ENCODE assay signal across 25 cellular contexts in genomic region chr11:64892838-64893193, GRCh38. TPM values are rescaled to one million over a fixed set of nuclear protein-coding genes. Genes with fewer than 3 reads are reported as not detected.
A peak's percentile ranks its signal among the peaks of the same experiment; 100 is the strongest.
DNase-seq lines count a peak whose midpoint lies in the region; ATAC-seq, FAIRE-seq and TF ChIP-seq lines count a peak whose summit lies in the region.
"Had no signal": no experiment of that assay in that cellular context is flagged by ENCODE, and none has a peak within 500 bp of the region (broad histone marks: within the 10 kb centered on the region; RNA-seq: fewer than 3 reads in every experiment).

No MANE protein-coding gene starts in this region.

- H4K20me1 ChIP-seq in H1 (replicated peaks in 1 of 2; ENCODE audit: control insufficient read depth in 1 of 2, insufficient read depth in 2 of 2, low read length in 2 of 2) = peaks cover 0 to 2% of the 10 kb centered on the region in 2 experiments

- H3K56ac ChIP-seq in H1 (replicated peaks; ENCODE audit: insufficient read length, low read depth, low read length) = no peak overlapping the region

- H3K9me3 ChIP-seq in heart right ventricle (no peaks in the 10 kb centered on the region), H1 (ENCODE audit: insufficient read depth in 2 of 2, low read depth in 1 of 2, low read length in 1 of 2) (no peaks in the 10 kb centered on the region), neuronal stem cell (replicated peaks in 1 of 2; ENCODE audit: control insufficient read depth in 2 of 2, insufficient read depth in 1 of 2, low read depth in 1 of 2, low read length in 2 of 2) (no peaks in the 10 kb centered on the region)
- H3K9me3 ChIP-seq: upper lobe of left lung had no signal

- H3K79me2 ChIP-seq in H1 (ENCODE audit: control insufficient read depth in 1 of 2, insufficient read depth in 2 of 2, low read length in 2 of 2) = no peaks in the 10 kb centered on the region

- H2BK15ac ChIP-seq in H1 (ENCODE audit: low read length) = no peak overlapping the region
- no peak overlapping the region for H2BK15ac ChIP-seq in neuronal stem cell (ENCODE audit: low read length)

- no peaks in the 10 kb centered on the region for H3K23me2 ChIP-seq in H1 (ENCODE audit: low read depth, low read length)

- H3K9me3 Mint-ChIP-seq in type B pancreatic cell = no peaks in the 10 kb centered on the region
- H3K9me3 Mint-ChIP-seq: activated CD8-positive, alpha-beta T cell treated with anti-CD3 and anti-CD28 coated beads for 36 hours had no signal

- H2BK5ac ChIP-seq in H1 (ENCODE audit: low read depth, low read length) (no peak overlapping the region; the same call in 1 of the 2 replicates), neuronal stem cell (ENCODE audit: low read length) (no peak overlapping the region)

- DNase-seq in heart right ventricle = no peak
- DNase-seq in left ventricle myocardium superior = no peak
- DNase-seq in H1 (ENCODE audit: low read depth in 1 of 2, low spot score in 2 of 2) = no peak
- DNase-seq in neuronal stem cell (ENCODE audit: low spot score) = no peak
- no peak for DNase-seq in type B pancreatic cell (ENCODE audit: extremely low spot score, unreplicated experiment)
- DNase-seq in SKM-1 (lab: John Stamatoyannopoulos, UW; ENCODE audit: unreplicated experiment) = no peak
- DNase-seq in midbrain (lab: John Stamatoyannopoulos, UW) = no peak
- DNase-seq in NCI-H1694 (lab: John Stamatoyannopoulos, UW) = no peak
- DNase-seq: activated CD8-positive, alpha-beta T cell treated with anti-CD3 and anti-CD28 coated beads for 36 hours; activated effector memory CD4-positive, alpha-beta T cell treated with anti-CD3 and anti-CD28 coated beads, Interleukin-2, amount 50 U/mL, for 16 hours; activated T-cell treated with anti-CD3 and anti-CD28 coated beads for 4 hours; MM.1S; NCI-H1436; NCI-H510A treated with DMSO at 0.1 percent for 48 hours; NK-92 treated with Interleukin-12 subunit alpha and Interleukin-12 subunit beta, amount 100 ng/mL, for 24 hours; RPMI8226; T1000 had no signal

- no peaks in the 10 kb centered on the region for H3K36me3 Mint-ChIP-seq in type B pancreatic cell

- POLR2A ChIA-PET in H1 (lab: Charles Lee; ENCODE audit: partially characterized antibody) = interaction anchor here (0.7 to 24.6 kb wide), 5 partner anchors 12 to 114 kb away, joined by 3 to 408 read pairs (median 4); partner anchors contain the start of gene SF1

- no peak overlapping the region for H2BK20ac ChIP-seq in H1 (ENCODE audit: low read length)

- H3K4me1 Mint-ChIP-seq in type B pancreatic cell (ENCODE audit: unreplicated experiment) = peaks cover 12% of the 10 kb centered on the region

- H2AK5ac ChIP-seq in H1 (ENCODE audit: low read depth, low read length) (no peak overlapping the region), neuronal stem cell (ENCODE audit: low read depth, low read length) (peak overlapping the region; percentile 50)

- TF ChIP-seq CTCF in heart right ventricle (IDR thresholded peaks at IDR 0.05) (no peak), H1 (IDR thresholded peaks at IDR 0.05; ENCODE audit: control extremely low read depth in 1 of 3, insufficient read depth in 1 of 3, low read depth in 1 of 3, low read length in 3 of 3) (no peak), type B pancreatic cell (conservative IDR thresholded peaks at IDR 0.05) (no peak)

- H3K4ac ChIP-seq in H1 (replicated peaks; ENCODE audit: insufficient read length, low read depth, low read length) (no peak overlapping the region), neuronal stem cell (ENCODE audit: low read length) (no peak overlapping the region)

- H3K4me1 ChIP-seq in heart right ventricle = peaks cover 12 to 53% (median 36%) of the 10 kb centered on the region in 9 donors
- H3K4me1 ChIP-seq in H1 (replicated peaks in 1 of 4; ENCODE audit: control insufficient read depth in 3 of 4, insufficient read depth in 4 of 4, low read length in 3 of 4) = peaks cover 0 to 12% (median 6%) of the 10 kb centered on the region in 4 experiments; a peak in 6 of 7 replicates
- H3K4me1 ChIP-seq in neuronal stem cell (ENCODE audit: control insufficient read depth in 2 of 2, insufficient read depth in 1 of 2, low read depth in 1 of 2, low read length in 2 of 2) = peaks cover 7 to 8% of the 10 kb centered on the region in 2 donors

- H2AFZ ChIP-seq in H1 (ENCODE audit: low read length) (no peak overlapping the region), neuronal stem cell (ENCODE audit: low read length) (no peak overlapping the region)

- FAIRE-seq in H1 (lab: Jason Lieb, UNC) = no peak
- FAIRE-seq: A204.1 had no signal

- H3K4me3 ChIP-seq in heart right ventricle (no peak overlapping the region), H1 (ENCODE audit: extremely low read depth in 1 of 4, insufficient read depth in 2 of 4, low read depth in 3 of 4, low read length in 4 of 4) (no peak overlapping the region), neuronal stem cell (ENCODE audit: low read length in 2 of 2) (no peak overlapping the region)
- H3K4me3 ChIP-seq: coronary artery had no signal

- no peak for ATAC-seq in heart right ventricle
- no peak for ATAC-seq in left ventricle myocardium superior
- ATAC-seq: activated CD4-positive, CD25-positive, alpha-beta regulatory T cell treated with anti-CD3 and anti-CD28 coated beads, Interleukin-2, amount 50 U/mL, for 24 hours; activated CD8-positive, alpha-beta T cell treated with anti-CD3 and anti-CD28 coated beads for 36 hours; SK-N-SH treated with all-trans-retinoic acid at 6 μM for 48 hours had no signal

- peak overlapping the region; percentile 75; the same call in 1 of the 2 replicates for H4K8ac ChIP-seq in H1 (ENCODE audit: extremely low read depth, insufficient read depth, low read length)
- no peak overlapping the region for H4K8ac ChIP-seq in neuronal stem cell (ENCODE audit: low read depth, low read length)

- no peak for TF ChIP-seq POLR2A in H1 (IDR thresholded peaks at IDR 0.05; ENCODE audit: control extremely low read depth in 1 of 2, low read depth in 2 of 2, low read length in 2 of 2)

- H3K27ac Mint-ChIP-seq in type B pancreatic cell = no peak overlapping the region
- H3K27ac Mint-ChIP-seq: activated CD8-positive, alpha-beta T cell treated with anti-CD3 and anti-CD28 coated beads for 36 hours had no signal

- TF ChIP-seq RAD21 in H1 (IDR thresholded peaks at IDR 0.05 in 1 of 2, conservative IDR thresholded peaks at IDR 0.05 in 1 of 2; ENCODE audit: low read depth in 2 of 2, low read length in 2 of 2) = no peak

- no peaks in the 10 kb centered on the region for H3K27me3 ChIP-seq in heart right ventricle
- no peaks in the 10 kb centered on the region for H3K27me3 ChIP-seq in H1 (replicated peaks in 1 of 4; ENCODE audit: control insufficient read depth in 3 of 4, extremely low read depth in 1 of 4, insufficient read depth in 3 of 4, low read length in 3 of 4)
- H3K27me3 ChIP-seq in neuronal stem cell (ENCODE audit: control insufficient read depth in 3 of 3, insufficient read depth in 3 of 3, low read depth in 1 of 3, low read length in 3 of 3) = no peaks in the 10 kb centered on the region
- H3K27me3 ChIP-seq: upper lobe of left lung had no signal

- no peak overlapping the region for H3K9ac ChIP-seq in H1 (replicated peaks in 1 of 4; ENCODE audit: extremely low read depth in 1 of 4, low read depth in 3 of 4, low read length in 3 of 4)
- no peak overlapping the region for H3K9ac ChIP-seq in neuronal stem cell (ENCODE audit: low read depth, low read length, poor library complexity)

- H3K23ac ChIP-seq in H1 (ENCODE audit: insufficient read length) = no peak overlapping the region
- no peak overlapping the region for H3K23ac ChIP-seq in neuronal stem cell (ENCODE audit: low read depth, low read length, poor library complexity)

- H2BK120ac ChIP-seq in H1 (replicated peaks; ENCODE audit: low read depth, low read length) = no peak overlapping the region
- no peak overlapping the region for H2BK120ac ChIP-seq in neuronal stem cell (ENCODE audit: low read depth, low read length)

- no peak overlapping the region for H3K18ac ChIP-seq in H1 (ENCODE audit: extremely low read depth, low read length)
- peak overlapping the region; percentile 24 for H3K18ac ChIP-seq in neuronal stem cell (ENCODE audit: low read length)

- CTCF ChIA-PET in H1 (lab: Charles Lee; ENCODE audit: partially characterized antibody) = interaction anchor here (0.6 to 32.2 kb wide), 10 partner anchors 12 to 1076 kb away, joined by 3 to 1058 read pairs (median 3); partner anchors contain the start of genes BATF2, CDC42BPG and EHD1

- H3K79me1 ChIP-seq in H1 (ENCODE audit: low read depth, low read length) (no peaks in the 10 kb centered on the region), neuronal stem cell (ENCODE audit: low read depth, low read length) (peaks cover 1% of the 10 kb centered on the region)

- H3K4me2 ChIP-seq in H1 (ENCODE audit: insufficient read depth in 1 of 2, low read depth in 2 of 2, low read length in 2 of 2) = no peak overlapping the region
- H3K4me2 ChIP-seq in neuronal stem cell (ENCODE audit: insufficient read depth, low read length, poor library complexity, severe bottlenecking) = no peak overlapping the region

- no peak for TF ChIP-seq EP300 in H1 (IDR thresholded peaks at IDR 0.05; ENCODE audit: borderline replicate concordance in 1 of 2, low read depth in 2 of 2, low read length in 2 of 2)

- H3K36me3 ChIP-seq in heart right ventricle = peaks cover 0 to 35% (median 5%) of the 10 kb centered on the region in 9 donors
- H3K36me3 ChIP-seq in H1 (ENCODE audit: control insufficient read depth in 2 of 4, insufficient read depth in 4 of 4, low read length in 3 of 4) = peaks cover 0 to 6% (median 0%) of the 10 kb centered on the region in 4 experiments; a peak in 2 of 8 replicates
- peaks cover 5 to 8% of the 10 kb centered on the region in 2 donors for H3K36me3 ChIP-seq in neuronal stem cell (replicated peaks in 1 of 2; ENCODE audit: control insufficient read depth in 2 of 2, insufficient read depth in 2 of 2, low read length in 2 of 2)

- H4K5ac ChIP-seq in H1 (ENCODE audit: insufficient read length, low read depth, low read length) = no peak overlapping the region

- H2BK12ac ChIP-seq in H1 (ENCODE audit: low read depth, low read length) (no peak overlapping the region), neuronal stem cell (ENCODE audit: low read length) (no peak overlapping the region)

- H4K91ac ChIP-seq in H1 (replicated peaks; ENCODE audit: insufficient read length, low read length) = no peak overlapping the region
- H4K91ac ChIP-seq in neuronal stem cell (ENCODE audit: low read depth, low read length, poor library complexity) = no peak overlapping the region

- peak overlapping the region; percentile 49 for H3K4me3 Mint-ChIP-seq in type B pancreatic cell
- H3K4me3 Mint-ChIP-seq: activated CD8-positive, alpha-beta T cell treated with anti-CD3 and anti-CD28 coated beads for 36 hours had no signal

- intact Hi-C loops in heart right ventricle (cut with DNase I) (loop anchor here in 5 of 10 donors (1.0 to 10.0 kb wide), 3 partner anchors 45 to 108 kb away; no protein-coding TSS in a partner anchor), left ventricle myocardium superior (cut with micrococcal nuclease) (no loop called here)

- no peaks in the 10 kb centered on the region for H3K27me3 Mint-ChIP-seq in type B pancreatic cell
- H3K27me3 Mint-ChIP-seq: activated CD8-positive, alpha-beta T cell treated with anti-CD3 and anti-CD28 coated beads for 36 hours had no signal

- H3K27ac ChIP-seq in heart right ventricle (peak overlapping the region in 9 of 10 donors; percentile 30 to 77 (median 64)), H1 (ENCODE audit: low read depth, low read length) (no peak overlapping the region), neuronal stem cell (replicated peaks; ENCODE audit: low read length) (no peak overlapping the region)
- H3K27ac ChIP-seq: C4-2B, coronary artery, upper lobe of left lung had no signal

- H3K14ac ChIP-seq in H1 (ENCODE audit: insufficient read length) (no peak overlapping the region), neuronal stem cell (ENCODE audit: low read length) (no peak overlapping the region)

- 85 to 87% methylated on average over 10 of the region's 10 CpGs for WGBS in heart right ventricle, 2 donors
- 81% methylated on average over 10 of the region's 10 CpGs; no CpG with 5 or more reads in 1 of the 2 experiments for WGBS in H1 (ENCODE audit: extremely low coverage in 1 of 2, insufficient coverage in 1 of 2, insufficient read length in 1 of 2, insufficient replicate concordance in 2 of 2, low coverage in 1 of 2, low lambda C conversion rate in 2 of 2, missing lambda C conversion rate in 1 of 2), 2 experiments
- no CpG with 5 or more reads among the region's 10 CpGs for WGBS in neuronal stem cell (ENCODE audit: extremely low coverage in 2 of 2, insufficient read length in 2 of 2, insufficient replicate concordance in 1 of 2), 2 donors

RNA-seq across cellular contexts. Expression of gene EHD1, which starts 14.4 kb away (rescaled TPM):
- total RNA-seq in heart right ventricle (10 to 100 TPM; 30.7 to 73.1 (median 43.9) TPM), left ventricle myocardium superior (52.5 TPM), type B pancreatic cell (ENCODE audit: low replicate concordance) (86.6 and 121 TPM in 2 replicates)
- polyA plus RNA-seq in heart right ventricle (10 to 100 TPM; 26.0 to 39.7 TPM), H1 (2011; rRNA removed) (31.5 and 54.0 TPM in 2 replicates)
- 36.9 and 42.9 TPM in 2 replicates for total RNA-seq in H1 (2021; fragmentation: NEBNext Ultra II Directional; extraction: Animal tissue kit (Norgen Biotek cat#: 25700))
- polyA plus RNA-seq in H1 (2011; cell fraction: cytosol; rRNA removed) = 33.1 TPM
- polyA plus RNA-seq in H1 (2011; cell fraction: nucleus; rRNA removed) = 38.0 TPM
- polyA plus RNA-seq in H1 (2012, experiment 1 of 2) = 22.9 to 33.8 TPM (median 30.9 TPM) in 4 replicates
- 28.9 TPM for polyA plus RNA-seq in H1 (2012, experiment 2 of 2)
- polyA plus RNA-seq in H1 (2013, experiment 1 of 2) = 19.7 TPM
- polyA plus RNA-seq in H1 (2013, experiment 2 of 2) = 17.7 TPM
- 24.7 and 48.1 TPM in 2 replicates for polyA minus RNA-seq in H1 (2011; rRNA and poly(A)+ RNA removed)
- 28.1 TPM for polyA minus RNA-seq in H1 (2011; cell fraction: cytosol; rRNA and poly(A)+ RNA removed)
- 22.0 TPM for polyA minus RNA-seq in H1 (2011; cell fraction: nucleus; rRNA and poly(A)+ RNA removed)
- polyA plus RNA-seq in neuronal stem cell (2013, experiment 1 of 2) = 24.4 TPM
- 23.3 TPM for polyA plus RNA-seq in neuronal stem cell (2013, experiment 2 of 2)

RNA-seq across cellular contexts. Expression of gene ATG2A, which starts 24.2 kb away (rescaled TPM):
- 10 to 100 TPM; 12.4 to 17.7 (median 16.0) TPM for total RNA-seq in heart right ventricle
- polyA plus RNA-seq in heart right ventricle = 10 to 100 TPM; 14.8 to 18.6 TPM
- total RNA-seq in left ventricle myocardium superior = 13.0 TPM
- total RNA-seq in H1 (2021; fragmentation: NEBNext Ultra II Directional; extraction: Animal tissue kit (Norgen Biotek cat#: 25700)) = 20.9 and 22.1 TPM in 2 replicates
- 12.1 and 19.8 TPM in 2 replicates for polyA plus RNA-seq in H1 (2011; rRNA removed)
- polyA plus RNA-seq in H1 (2011; cell fraction: cytosol; rRNA removed) = 7.3 TPM
- polyA plus RNA-seq in H1 (2011; cell fraction: nucleus; rRNA removed) = 29.8 TPM
- 13.2 to 19.6 TPM (median 18.1 TPM) in 4 replicates for polyA plus RNA-seq in H1 (2012, experiment 1 of 2)
- 14.9 TPM for polyA plus RNA-seq in H1 (2012, experiment 2 of 2)
- polyA plus RNA-seq in H1 (2013, experiment 1 of 2) = 7.1 TPM
- polyA plus RNA-seq in H1 (2013, experiment 2 of 2) = 7.1 TPM
- 8.1 and 8.8 TPM in 2 replicates for polyA minus RNA-seq in H1 (2011; rRNA and poly(A)+ RNA removed)
- 18.1 TPM for polyA minus RNA-seq in H1 (2011; cell fraction: cytosol; rRNA and poly(A)+ RNA removed)
- polyA minus RNA-seq in H1 (2011; cell fraction: nucleus; rRNA and poly(A)+ RNA removed) = 24.5 TPM
- polyA plus RNA-seq in neuronal stem cell (2013, experiment 1 of 2) = 5.3 TPM
- 5.5 TPM for polyA plus RNA-seq in neuronal stem cell (2013, experiment 2 of 2)
- total RNA-seq in type B pancreatic cell (ENCODE audit: low replicate concordance) = 26.8 and 30.8 TPM in 2 replicates

RNA-seq across cellular contexts. Expression of gene PPP2R5B, which starts 31.7 kb away (rescaled TPM):
- 10 to 100 TPM; 13.4 to 29.8 (median 20.4) TPM for total RNA-seq in heart right ventricle
- 10 to 100 TPM; 26.6 to 30.8 TPM for polyA plus RNA-seq in heart right ventricle
- total RNA-seq in left ventricle myocardium superior = 18.4 TPM
- total RNA-seq in H1 (2021; fragmentation: NEBNext Ultra II Directional; extraction: Animal tissue kit (Norgen Biotek cat#: 25700)) = 5.1 and 5.8 TPM in 2 replicates
- polyA plus RNA-seq in H1 (2011; rRNA removed) = 4.9 and 6.3 TPM in 2 replicates
- 5.2 TPM for polyA plus RNA-seq in H1 (2011; cell fraction: cytosol; rRNA removed)
- polyA plus RNA-seq in H1 (2011; cell fraction: nucleus; rRNA removed) = 13.4 TPM
- polyA plus RNA-seq in H1 (2012, experiment 1 of 2) = 4.7 to 4.8 TPM (median 4.7 TPM) in 4 replicates
- polyA plus RNA-seq in H1 (2012, experiment 2 of 2) = 5.9 TPM
- 3.7 TPM for polyA plus RNA-seq in H1 (2013, experiment 1 of 2)
- polyA plus RNA-seq in H1 (2013, experiment 2 of 2) = 3.8 TPM
- polyA minus RNA-seq in H1 (2011; rRNA and poly(A)+ RNA removed) = 2.3 and 2.8 TPM in 2 replicates
- 2.5 TPM for polyA minus RNA-seq in H1 (2011; cell fraction: cytosol; rRNA and poly(A)+ RNA removed)
- polyA minus RNA-seq in H1 (2011; cell fraction: nucleus; rRNA and poly(A)+ RNA removed) = 4.9 TPM
- 5.7 TPM for polyA plus RNA-seq in neuronal stem cell (2013, experiment 1 of 2)
- 6.1 TPM for polyA plus RNA-seq in neuronal stem cell (2013, experiment 2 of 2)
- 14.8 and 19.4 TPM in 2 replicates for total RNA-seq in type B pancreatic cell (ENCODE audit: low replicate concordance)

RNA-seq across cellular contexts. Expression of gene GPHA2, which starts 42.9 kb away (rescaled TPM):
- total RNA-seq in heart right ventricle (not detected), left ventricle myocardium superior (not detected), type B pancreatic cell (ENCODE audit: low replicate concordance) (0.85 TPM in 1 of 2 replicates, not detected in the other)
- polyA plus RNA-seq in heart right ventricle (not detected), H1 (2011; rRNA removed) (4.4 and 5.4 TPM in 2 replicates)
- total RNA-seq in H1 (2021; fragmentation: NEBNext Ultra II Directional; extraction: Animal tissue kit (Norgen Biotek cat#: 25700)) = 0.97 and 1.5 TPM in 2 replicates
- 3.3 TPM for polyA plus RNA-seq in H1 (2011; cell fraction: cytosol; rRNA removed)
- 2.4 TPM for polyA plus RNA-seq in H1 (2011; cell fraction: nucleus; rRNA removed)
- 1.0 to 2.8 TPM (median 1.6 TPM) in 4 replicates for polyA plus RNA-seq in H1 (2012, experiment 1 of 2)
- 3.1 TPM for polyA plus RNA-seq in H1 (2012, experiment 2 of 2)
- 2.5 TPM for polyA plus RNA-seq in H1 (2013, experiment 1 of 2)
- polyA plus RNA-seq in H1 (2013, experiment 2 of 2) = 2.7 TPM
- polyA minus RNA-seq in H1 (2011; rRNA and poly(A)+ RNA removed) = 1.4 TPM in 1 of 2 replicates, not detected in the other
- not detected for polyA minus RNA-seq in H1 (2011; cell fraction: cytosol; rRNA and poly(A)+ RNA removed)
- not detected for polyA minus RNA-seq in H1 (2011; cell fraction: nucleus; rRNA and poly(A)+ RNA removed)
- polyA plus RNA-seq in neuronal stem cell (2013, experiment 1 of 2) = 0.84 TPM
- 0.89 TPM for polyA plus RNA-seq in neuronal stem cell (2013, experiment 2 of 2)
- total RNA-seq: activated CD8-positive, alpha-beta T cell treated with anti-CD3 and anti-CD28 coated beads for 36 hours; H4; lower leg skin; upper lobe of left lung had no signal

RNA-seq across cellular contexts. Expression of gene CDC42BPG, which starts 48.4 kb away (rescaled TPM):
- 1 to 10 TPM in 1 of 10 donors, under 1 TPM in 9; 0.04 to 1.3 (median 0.27) TPM for total RNA-seq in heart right ventricle
- under 1 TPM; 0.17 to 0.37 TPM for polyA plus RNA-seq in heart right ventricle
- 0.40 TPM for total RNA-seq in left ventricle myocardium superior
- total RNA-seq in H1 (2021; fragmentation: NEBNext Ultra II Directional; extraction: Animal tissue kit (Norgen Biotek cat#: 25700)) = 10.6 and 12.3 TPM in 2 replicates
- 3.7 and 6.7 TPM in 2 replicates for polyA plus RNA-seq in H1 (2011; rRNA removed)
- 5.9 TPM for polyA plus RNA-seq in H1 (2011; cell fraction: cytosol; rRNA removed)
- 27.1 TPM for polyA plus RNA-seq in H1 (2011; cell fraction: nucleus; rRNA removed)
- 6.2 to 12.1 TPM (median 10.3 TPM) in 4 replicates for polyA plus RNA-seq in H1 (2012, experiment 1 of 2)
- 4.7 TPM for polyA plus RNA-seq in H1 (2012, experiment 2 of 2)
- 4.8 TPM for polyA plus RNA-seq in H1 (2013, experiment 1 of 2)
- 3.8 TPM for polyA plus RNA-seq in H1 (2013, experiment 2 of 2)
- polyA minus RNA-seq in H1 (2011; rRNA and poly(A)+ RNA removed) = 4.5 and 4.9 TPM in 2 replicates
- 7.4 TPM for polyA minus RNA-seq in H1 (2011; cell fraction: cytosol; rRNA and poly(A)+ RNA removed)
- polyA minus RNA-seq in H1 (2011; cell fraction: nucleus; rRNA and poly(A)+ RNA removed) = 20.2 TPM
- 1.1 TPM for polyA plus RNA-seq in neuronal stem cell (2013, experiment 1 of 2)
- polyA plus RNA-seq in neuronal stem cell (2013, experiment 2 of 2) = 1.1 TPM
- 20.1 and 47.7 TPM in 2 replicates for total RNA-seq in type B pancreatic cell (ENCODE audit: low replicate concordance)

Comparison
In these comparisons a context has a peak if more than half of its experiments do, and no peak if none do; other contexts are left out.
1. H3K27ac ChIP-seq: peak in heart right ventricle (9 of 10); none in H1 (single experiment) and neuronal stem cell (single experiment).